In the genomic region with DNA sequence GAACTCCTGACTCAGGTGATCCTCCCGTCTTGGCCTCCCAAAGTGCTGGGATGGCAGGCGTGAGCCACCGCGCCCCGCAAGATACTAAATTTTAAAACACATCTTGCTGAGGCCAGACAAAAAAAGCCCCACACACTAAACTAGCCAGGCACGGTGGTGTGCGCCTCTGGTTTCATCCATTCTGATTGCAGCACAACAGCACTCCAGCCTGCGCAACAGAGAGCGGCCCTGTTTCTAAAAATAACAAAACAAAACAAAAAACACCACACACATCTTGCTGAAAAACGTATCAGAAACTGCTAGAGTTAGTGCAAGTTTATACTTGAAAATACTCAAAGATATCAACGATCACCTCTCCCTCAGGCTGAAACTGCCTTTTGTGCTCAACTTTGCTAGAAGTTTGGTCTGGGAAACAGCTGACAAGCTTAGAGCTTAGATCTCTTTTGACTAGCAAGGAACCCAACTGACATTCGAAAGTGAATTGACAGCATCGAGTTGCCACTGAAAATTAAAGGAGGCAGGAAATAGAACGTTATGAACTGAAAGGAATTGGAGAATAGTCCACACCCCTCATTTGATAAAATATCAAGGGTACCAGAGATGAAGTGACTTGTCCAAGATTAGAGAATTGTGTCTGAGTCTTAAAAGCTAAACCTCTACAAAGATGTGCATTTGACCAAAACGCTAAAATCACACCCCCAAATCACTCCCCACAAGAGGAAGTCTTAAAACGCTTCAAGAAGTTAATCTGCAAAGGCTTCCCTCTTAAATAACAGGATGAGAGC, we compare ENCODE assay signal across 7 cellular contexts. TPM values are rescaled to one million over a fixed set of nuclear protein-coding genes. Genes with fewer than 3 reads are reported as not detected.
A peak's percentile ranks its signal among the peaks of the same experiment; 100 is the strongest.
DNase-seq lines count a peak whose midpoint lies in the region; ATAC-seq and TF ChIP-seq lines count a peak whose summit lies in the region.

No MANE protein-coding gene starts in this region.

- peak overlapping the region; percentile 71 for H3K27ac ChIP-seq in HCT116 (ENCODE audit: low read depth, low read length)

- H3K4me3 Mint-ChIP-seq in T-cell: peak overlapping the region; percentile 97 to 98 (median 97)
- peak overlapping the region; percentile 95 for H3K4me3 Mint-ChIP-seq in stimulated activated effector memory CD8-positive, alpha-beta T cell treated with anti-CD3 and anti-CD28 coated beads, Interleukin-12 subunit alpha, Interleukin-12 subunit beta, amount 100 ng/mL, for 72 hours

- no peak for TF ChIP-seq POLR2A in HCT116 (IDR thresholded peaks at IDR 0.05; ENCODE audit: borderline replicate concordance, extremely low read depth, insufficient read depth, insufficient read length)

- H3K4me3 ChIP-seq in HCT116 (replicated peaks in 1 of 2; ENCODE audit: low read depth in 1 of 2, low read length in 2 of 2): peak overlapping the region; percentile 68 to 72

- H3K9me3 Mint-ChIP-seq in T-cell: no peaks in the 10 kb centered on the region
- no peaks in the 10 kb centered on the region for H3K9me3 Mint-ChIP-seq in stimulated activated effector memory CD8-positive, alpha-beta T cell treated with anti-CD3 and anti-CD28 coated beads, Interleukin-12 subunit alpha, Interleukin-12 subunit beta, amount 100 ng/mL, for 72 hours

- POLR2A ChIA-PET in HCT116 (lab: Charles Lee): interaction anchor here (1.6 kb wide), 1 partner anchor 141 kb away, joined by 4 read pairs; no protein-coding TSS in a partner anchor
- POLR2A ChIA-PET in T-cell (lab: Charles Lee): interaction anchor here (0.5 to 1.0 kb wide), 7 partner anchors 10 to 1199 kb away, joined by 3 to 6 read pairs (median 4); partner anchors contain the start of gene FCSK (in 1 of the 2)

- no peaks in the 10 kb centered on the region for H3K27me3 Mint-ChIP-seq in T-cell

- no peak overlapping the region for H2AFZ ChIP-seq in HCT116 (ENCODE audit: low read depth, low read length, poor library complexity, severe bottlenecking)

- peak overlapping the region; percentile 88 for H3K9ac ChIP-seq in HCT116 (ENCODE audit: low read length)

- H3K9me3 ChIP-seq in HCT116 (ENCODE audit: control insufficient read depth in 1 of 2, insufficient read depth in 1 of 2, low read depth in 1 of 2, low read length in 2 of 2): no peaks in the 10 kb centered on the region

- ATAC-seq in HCT116: no peak
- no peak for ATAC-seq in T-cell (replicated peaks in 1 of 4)
- no peak for ATAC-seq in stimulated activated effector memory CD8-positive, alpha-beta T cell treated with anti-CD3 and anti-CD28 coated beads, Interleukin-12 subunit alpha, Interleukin-12 subunit beta, amount 100 ng/mL, for 72 hours
- ATAC-seq in HG02973 (IDR thresholded peaks at IDR 0.05; ENCODE audit: unreplicated experiment): no peak
- ATAC-seq in HG03457 (IDR thresholded peaks at IDR 0.05; ENCODE audit: unreplicated experiment): no peak

- peak overlapping the region; percentile 76 for H3K4me2 ChIP-seq in HCT116 (ENCODE audit: low read length)

- no peaks in the 10 kb centered on the region for H3K27me3 ChIP-seq in HCT116 (ENCODE audit: insufficient read depth, low read length)

- BruUV-seq in HCT116 (replicated peaks; lab: Mats Ljungman, UMichigan): no TSS peak

- H3K36me3 Mint-ChIP-seq in T-cell: peaks cover 22% of the 10 kb centered on the region
- peaks cover 58% of the 10 kb centered on the region for H3K36me3 Mint-ChIP-seq in stimulated activated effector memory CD8-positive, alpha-beta T cell treated with anti-CD3 and anti-CD28 coated beads, Interleukin-12 subunit alpha, Interleukin-12 subunit beta, amount 100 ng/mL, for 72 hours

- peaks cover 7 to 20% of the 10 kb centered on the region in 2 experiments for H3K36me3 ChIP-seq in HCT116 (ENCODE audit: control insufficient read depth in 1 of 2, insufficient read depth in 2 of 2, low read length in 2 of 2)

- H4K20me1 ChIP-seq in HCT116 (ENCODE audit: insufficient read depth): peaks cover 10% of the 10 kb centered on the region; the same call in 1 of the 2 replicates

- H3K9me2 ChIP-seq in HCT116 (ENCODE audit: insufficient read depth): no peaks in the 10 kb centered on the region

- peaks cover 7 to 16% of the 10 kb centered on the region in 2 experiments; a peak in 3 of 4 replicates for H3K4me1 ChIP-seq in HCT116 (ENCODE audit: control insufficient read depth in 1 of 2, insufficient read depth in 2 of 2, low read length in 2 of 2)

- RAD21 ChIA-PET in HCT116 (lab: Charles Lee; ENCODE audit: low non-redundant PET in 1 of 2, low total read pairs in 2 of 2, uncharacterized antibody in 2 of 2, unreplicated experiment in 2 of 2): no interaction called here

- TF ChIP-seq CTCF in HCT116 (IDR thresholded peaks at IDR 0.05 in 2 of 3, conservative IDR thresholded peaks at IDR 0.05 in 1 of 3; ENCODE audit: borderline replicate concordance in 1 of 3, insufficient read depth in 1 of 3, low read depth in 2 of 3, low read length in 2 of 3): no peak

- H3K79me2 ChIP-seq in HCT116 (ENCODE audit: insufficient read depth, low read length): peaks cover 58% of the 10 kb centered on the region

- H3K4me1 Mint-ChIP-seq in T-cell: peaks cover 50 to 59% (median 51%) of the 10 kb centered on the region in 3 donors
- peaks cover 31% of the 10 kb centered on the region for H3K4me1 Mint-ChIP-seq in stimulated activated effector memory CD8-positive, alpha-beta T cell treated with anti-CD3 and anti-CD28 coated beads, Interleukin-12 subunit alpha, Interleukin-12 subunit beta, amount 100 ng/mL, for 72 hours

- DNase-seq in HCT116 (ENCODE audit: low read depth, low spot score) (no peak), T-cell (peak in 1 of 34 experiments; percentile 2), germinal center (ENCODE audit: low spot score) (peak; percentile 22), HUDEP-2 (lab: John Stamatoyannopoulos, UW; ENCODE audit: unreplicated experiment in 76 of 76) (no peak)
- DNase-seq in stimulated activated effector memory CD8-positive, alpha-beta T cell treated with anti-CD3 and anti-CD28 coated beads, Interleukin-12 subunit alpha, Interleukin-12 subunit beta, amount 100 ng/mL, for 72 hours (ENCODE audit: low spot score in 2 of 2): peak in 1 of 2 donors; percentile 51

- no peak for TF ChIP-seq RAD21 in HCT116 (IDR thresholded peaks at IDR 0.05; ENCODE audit: low read depth)

- peak overlapping the region; percentile 99 for H3K27ac Mint-ChIP-seq in T-cell
- peak overlapping the region; percentile 99 for H3K27ac Mint-ChIP-seq in stimulated activated effector memory CD8-positive, alpha-beta T cell treated with anti-CD3 and anti-CD28 coated beads, Interleukin-12 subunit alpha, Interleukin-12 subunit beta, amount 100 ng/mL, for 72 hours

- CTCF ChIA-PET in HCT116 (lab: Charles Lee) (no interaction called here), T-cell (lab: Charles Lee) (interaction anchor here (0.8 to 1.8 kb wide), 3 partner anchors 14 to 176 kb away, joined by 3 to 8 read pairs (median 4); no protein-coding TSS in a partner anchor)

- intact Hi-C loops in HCT116 (cut with micrococcal nuclease): loop anchor here (10.0 kb wide), 1 partner anchor 132 kb away; no protein-coding TSS in a partner anchor

TF ChIP-seq in HCT116, 20 proteins besides CTCF, POLR2A, EP300 and RAD21 (continues in another document):
- TF ChIP-seq FOSL1 (IDR thresholded peaks at IDR 0.05; ENCODE audit: low read depth): no peak
- no peak for TF ChIP-seq JUND (IDR thresholded peaks at IDR 0.05)
- no peak for TF ChIP-seq ZFX (IDR thresholded peaks at IDR 0.05)
- TF ChIP-seq SRF (IDR thresholded peaks at IDR 0.05; ENCODE audit: low read depth): no peak
- TF ChIP-seq EGR1 (IDR thresholded peaks at IDR 0.05; ENCODE audit: low read depth): no peak
- TF ChIP-seq, protein P1, sequence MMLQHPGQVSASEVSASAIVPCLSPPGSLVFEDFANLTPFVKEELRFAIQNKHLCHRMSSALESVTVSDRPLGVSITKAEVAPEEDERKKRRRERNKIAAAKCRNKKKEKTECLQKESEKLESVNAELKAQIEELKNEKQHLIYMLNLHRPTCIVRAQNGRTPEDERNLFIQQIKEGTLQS (IDR thresholded peaks at IDR 0.05): no peak
- TF ChIP-seq YY1 (IDR thresholded peaks at IDR 0.05; ENCODE audit: extremely low read depth, insufficient replicate concordance, low read depth, low read length): no peak
- no peak for TF ChIP-seq MAX (IDR thresholded peaks at IDR 0.05)
- no peak for TF ChIP-seq CBX3 (IDR thresholded peaks at IDR 0.05; ENCODE audit: low read depth)
- no peak for TF ChIP-seq EZH2 (IDR thresholded peaks at IDR 0.05)
- TF ChIP-seq, protein P2, sequence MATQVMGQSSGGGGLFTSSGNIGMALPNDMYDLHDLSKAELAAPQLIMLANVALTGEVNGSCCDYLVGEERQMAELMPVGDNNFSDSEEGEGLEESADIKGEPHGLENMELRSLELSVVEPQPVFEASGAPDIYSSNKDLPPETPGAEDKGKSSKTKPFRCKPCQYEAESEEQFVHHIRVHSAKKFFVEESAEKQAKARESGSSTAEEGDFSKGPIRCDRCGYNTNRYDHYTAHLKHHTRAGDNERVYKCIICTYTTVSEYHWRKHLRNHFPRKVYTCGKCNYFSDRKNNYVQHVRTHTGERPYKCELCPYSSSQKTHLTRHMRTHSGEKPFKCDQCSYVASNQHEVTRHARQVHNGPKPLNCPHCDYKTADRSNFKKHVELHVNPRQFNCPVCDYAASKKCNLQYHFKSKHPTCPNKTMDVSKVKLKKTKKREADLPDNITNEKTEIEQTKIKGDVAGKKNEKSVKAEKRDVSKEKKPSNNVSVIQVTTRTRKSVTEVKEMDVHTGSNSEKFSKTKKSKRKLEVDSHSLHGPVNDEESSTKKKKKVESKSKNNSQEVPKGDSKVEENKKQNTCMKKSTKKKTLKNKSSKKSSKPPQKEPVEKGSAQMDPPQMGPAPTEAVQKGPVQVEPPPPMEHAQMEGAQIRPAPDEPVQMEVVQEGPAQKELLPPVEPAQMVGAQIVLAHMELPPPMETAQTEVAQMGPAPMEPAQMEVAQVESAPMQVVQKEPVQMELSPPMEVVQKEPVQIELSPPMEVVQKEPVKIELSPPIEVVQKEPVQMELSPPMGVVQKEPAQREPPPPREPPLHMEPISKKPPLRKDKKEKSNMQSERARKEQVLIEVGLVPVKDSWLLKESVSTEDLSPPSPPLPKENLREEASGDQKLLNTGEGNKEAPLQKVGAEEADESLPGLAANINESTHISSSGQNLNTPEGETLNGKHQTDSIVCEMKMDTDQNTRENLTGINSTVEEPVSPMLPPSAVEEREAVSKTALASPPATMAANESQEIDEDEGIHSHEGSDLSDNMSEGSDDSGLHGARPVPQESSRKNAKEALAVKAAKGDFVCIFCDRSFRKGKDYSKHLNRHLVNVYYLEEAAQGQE (IDR thresholded peaks at IDR 0.05; ENCODE audit: low read depth): no peak

RNA-seq across cellular contexts. Expression of gene COG4, which starts 0.9 kb away (rescaled TPM):
- 54.2 TPM for total RNA-seq in HCT116 (2021; ENCODE audit: unreplicated experiment)
- polyA plus RNA-seq in HCT116 (2012): 39.1 and 40.5 TPM in 2 replicates
- 10 to 100 TPM; 49.5 to 70.6 (median 60.6) TPM for total RNA-seq in T-cell

RNA-seq across cellular contexts. Expression of gene SF3B3, which starts 1.2 kb away (rescaled TPM):
- total RNA-seq in HCT116 (2021; ENCODE audit: unreplicated experiment): 403 TPM
- polyA plus RNA-seq in HCT116 (2012): 155 and 170 TPM in 2 replicates
- total RNA-seq in T-cell: 100 to 1,000 TPM; 202 to 291 (median 264) TPM
